In the genomic region with DNA sequence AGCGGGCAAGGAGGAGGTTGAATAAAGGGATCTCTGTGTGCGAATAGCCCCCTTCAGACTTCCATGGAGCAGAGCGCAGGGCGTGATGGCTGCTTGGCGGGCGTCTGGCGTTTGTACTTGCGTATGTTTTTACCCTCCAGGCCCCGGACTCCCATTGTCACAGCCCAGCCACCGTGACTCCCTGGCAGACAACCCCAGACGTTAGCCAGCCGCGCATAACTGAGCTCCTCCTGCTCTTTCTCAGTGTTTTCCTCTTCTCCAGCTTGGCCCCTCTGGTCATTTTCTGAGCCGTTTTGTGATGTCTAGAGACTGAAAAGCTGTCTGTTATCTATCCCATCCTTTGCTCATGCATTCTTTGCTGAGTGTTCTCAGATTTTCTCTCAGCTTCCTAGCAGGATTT, we compare ENCODE assay signal across 12 cellular contexts. TPM values are rescaled to one million over a fixed set of nuclear protein-coding genes. Genes with fewer than 3 reads are reported as not detected.
DNase-seq lines count a peak whose midpoint lies in the region; ATAC-seq and TF ChIP-seq lines count a peak whose summit lies in the region.
"Had no signal": no experiment of that assay in that cellular context is flagged by ENCODE, and none has a peak within 500 bp of the region (broad histone marks: within the 10 kb centered on the region; RNA-seq: fewer than 3 reads in every experiment).

No MANE protein-coding gene starts in this region.

- peak overlapping the region; percentile 45 to 79 (median 55) for H3K27ac Mint-ChIP-seq in nephron

- no peak for TF ChIP-seq POLR2A in vagina (IDR thresholded peaks at IDR 0.05)
- no peak for TF ChIP-seq POLR2A in tibial nerve (IDR thresholded peaks at IDR 0.05)

- no peak overlapping the region for H3K4me3 Mint-ChIP-seq in nephron

- H3K4me1 Mint-ChIP-seq in nephron, result peaks cover 16% of the 10 kb centered on the region

- H3K9me3 Mint-ChIP-seq in nephron, result no peaks in the 10 kb centered on the region

- ATAC-seq in left cardiac atrium, result peak; percentile 65 to 68
- ATAC-seq in GM18517 (IDR thresholded peaks at IDR 0.05; ENCODE audit: unreplicated experiment), result no peak
- ATAC-seq: left colon had no signal

- no peaks in the 10 kb centered on the region for H3K27me3 ChIP-seq in ascending aorta
- H3K27me3 ChIP-seq in vagina, result no peaks in the 10 kb centered on the region
- no peaks in the 10 kb centered on the region for H3K27me3 ChIP-seq in tibial nerve

- DNase-seq in ascending aorta (ENCODE audit: low spot score in 2 of 2), result no peak
- peak; percentile 68 for DNase-seq in left cardiac atrium
- DNase-seq in vagina (ENCODE audit: extremely low spot score in 2 of 2), result no peak
- DNase-seq in tibial nerve (ENCODE audit: low spot score in 2 of 2), result no peak
- DNase-seq in GF-D8 (lab: John Stamatoyannopoulos, UW), result no peak
- DNase-seq: activated effector memory CD4-positive, alpha-beta T cell treated with anti-CD3 and anti-CD28 coated beads, Interleukin-2, amount 50 U/mL, for 16 hours; NCI-H2227 treated with DMSO at 0.1 percent for 48 hours had no signal

- H3K4me3 ChIP-seq in ascending aorta, result peak overlapping the region in 1 of 2 donors; percentile 53
- no peak overlapping the region for H3K4me3 ChIP-seq in vagina
- H3K4me3 ChIP-seq in tibial nerve, result no peak overlapping the region

- H3K27ac ChIP-seq in ascending aorta (peak overlapping the region; percentile 85), vagina (peak overlapping the region; percentile 12), tibial nerve (peak overlapping the region in 2 of 4 donors; percentile 2 to 52)
- H3K27ac ChIP-seq: parathyroid adenoma had no signal

- no peak for TF ChIP-seq CTCF in ascending aorta (IDR thresholded peaks at IDR 0.05)
- no peak for TF ChIP-seq CTCF in nephron (IDR thresholded peaks at IDR 0.05; ENCODE audit: unreplicated experiment in 3 of 3)
- TF ChIP-seq CTCF in vagina (IDR thresholded peaks at IDR 0.05), result no peak
- TF ChIP-seq CTCF in tibial nerve (IDR thresholded peaks at IDR 0.05), result no peak

- H3K36me3 Mint-ChIP-seq in nephron (ENCODE audit: low read depth), result peaks cover 28% of the 10 kb centered on the region

- peaks cover 32 to 58% of the 10 kb centered on the region in 2 donors for H3K4me1 ChIP-seq in ascending aorta
- H3K4me1 ChIP-seq in vagina, result peaks cover 18% of the 10 kb centered on the region
- H3K4me1 ChIP-seq in tibial nerve, result peaks cover 0 to 24% (median 4%) of the 10 kb centered on the region in 4 donors
- H3K4me1 ChIP-seq: parathyroid adenoma had no signal

- TF ChIP-seq EP300 in tibial nerve (IDR thresholded peaks at IDR 0.05), result no peak

- peaks cover 3% of the 10 kb centered on the region for H3K27me3 Mint-ChIP-seq in nephron (ENCODE audit: low read depth)

- H3K9me3 ChIP-seq in ascending aorta (no peaks in the 10 kb centered on the region), vagina (no peaks in the 10 kb centered on the region), tibial nerve (no peaks in the 10 kb centered on the region)

- WGBS in tibial nerve, 2 donors, result 45 to 60% methylated on average over 14 of the region's 14 CpGs

- H3K36me3 ChIP-seq in ascending aorta (peaks cover 0 to 4% of the 10 kb centered on the region in 2 donors), vagina (no peaks in the 10 kb centered on the region), tibial nerve (no peaks in the 10 kb centered on the region)

- intact Hi-C loops in ascending aorta (cut with DNase I) (no loop called here), left cardiac atrium (cut with DNase I) (no loop called here), vagina (cut with DNase I) (no loop called here)

RNA-seq across cellular contexts. Expression of gene IGFBP7, which starts 54.3 kb away (rescaled TPM):
- total RNA-seq in ascending aorta (6,655 TPM), left cardiac atrium (100 to 1,000 TPM; 580 to 792 TPM), vagina (716 TPM), tibial nerve (1,000 to 10,000 TPM; 1,415 to 3,184 (median 2,179) TPM)
- total RNA-seq: activated CD8-positive, alpha-beta memory T cell treated with anti-CD3 and anti-CD28 coated beads for 36 hours had no signal
